In genomic region chr10:91987397-91988037, GRCh38 we compare ENCODE assay signal across 28 cellular contexts.
DNase-seq lines count a peak whose midpoint lies in the region; ATAC-seq and TF ChIP-seq lines count a peak whose summit lies in the region.
"Had no signal": no experiment of that assay in that cellular context is flagged by ENCODE, and none has a peak within 500 bp of the region (broad histone marks: within the 10 kb centered on the region; RNA-seq: fewer than 3 reads in every experiment).

No MANE protein-coding gene starts in this region.

- no peaks in the 10 kb centered on the region for H3K9me2 ChIP-seq in hepatocyte (replicated peaks; ENCODE audit: insufficient read depth)

- no peak overlapping the region for H3K4me2 ChIP-seq in hepatocyte

- H4K20me1 ChIP-seq in hepatocyte (ENCODE audit: insufficient read depth, poor library complexity, severe bottlenecking) = no peaks in the 10 kb centered on the region

- intact Hi-C loops in natural killer cell (cut with micrococcal nuclease) = no loop called here

- WGBS in hepatocyte (ENCODE audit: low lambda C conversion rate, missing lambda C conversion rate) = 80% methylated on average over 4 of the region's 8 CpGs

- H3K9me3 Mint-ChIP-seq in natural killer cell treated with Interleukin-12 subunit alpha and Interleukin-12 subunit beta and Interleukin-15 and Interleukin-18, amount 100 ng/mL, for 72 hours = peaks cover 4% of the 10 kb centered on the region
- H3K9me3 Mint-ChIP-seq in natural killer cell = no peaks in the 10 kb centered on the region
- no peaks in the 10 kb centered on the region for H3K9me3 Mint-ChIP-seq in activated T-helper 17 cell treated with anti-CD3 and anti-CD28 coated beads, Interleukin-2, amount 50 U/mL, for 72 hours
- H3K9me3 Mint-ChIP-seq: naive B cell had no signal

- peaks cover 3% of the 10 kb centered on the region for H3K36me3 ChIP-seq in hepatocyte (replicated peaks; ENCODE audit: insufficient read depth, low read depth)

- H2AFZ ChIP-seq in hepatocyte = no peak overlapping the region
- H2AFZ ChIP-seq: parathyroid adenoma had no signal

- ATAC-seq in natural killer cell treated with Interleukin-12 subunit alpha and Interleukin-12 subunit beta and Interleukin-15 and Interleukin-18, amount 100 ng/mL, for 72 hours = no peak
- ATAC-seq in natural killer cell = no peak
- no peak for ATAC-seq in activated T-helper 17 cell treated with anti-CD3 and anti-CD28 coated beads, Interleukin-2, amount 50 U/mL, for 72 hours (replicated peaks)
- no peak for ATAC-seq in GM19455 (IDR thresholded peaks at IDR 0.05; ENCODE audit: unreplicated experiment)
- ATAC-seq in GM19467 (IDR thresholded peaks at IDR 0.05; ENCODE audit: unreplicated experiment) = no peak
- ATAC-seq: GM12878; HCT116; heart left ventricle; SK-N-SH treated with all-trans-retinoic acid at 6 μM for 48 hours; stimulated activated naive CD8-positive, alpha-beta T cell treated with anti-CD3 and anti-CD28 coated beads, Interleukin-15, amount 100 ng/mL, for 72 hours had no signal

- H3K27me3 Mint-ChIP-seq in natural killer cell treated with Interleukin-12 subunit alpha and Interleukin-12 subunit beta and Interleukin-15 and Interleukin-18, amount 100 ng/mL, for 72 hours = no peaks in the 10 kb centered on the region
- no peaks in the 10 kb centered on the region for H3K27me3 Mint-ChIP-seq in natural killer cell (ENCODE audit: low read depth in 2 of 2)
- H3K27me3 Mint-ChIP-seq in activated T-helper 17 cell treated with anti-CD3 and anti-CD28 coated beads, Interleukin-2, amount 50 U/mL, for 72 hours = no peaks in the 10 kb centered on the region
- H3K27me3 Mint-ChIP-seq: naive B cell; stimulated activated naive CD8-positive, alpha-beta T cell treated with anti-CD3 and anti-CD28 coated beads, Interleukin-15, amount 100 ng/mL, for 72 hours had no signal

- peak overlapping the region; percentile 5 to 7 for H3K27ac Mint-ChIP-seq in natural killer cell treated with Interleukin-12 subunit alpha and Interleukin-12 subunit beta and Interleukin-15 and Interleukin-18, amount 100 ng/mL, for 72 hours
- no peak overlapping the region for H3K27ac Mint-ChIP-seq in natural killer cell
- peak overlapping the region; percentile 5 for H3K27ac Mint-ChIP-seq in activated T-helper 17 cell treated with anti-CD3 and anti-CD28 coated beads, Interleukin-2, amount 50 U/mL, for 72 hours
- H3K27ac Mint-ChIP-seq: T-helper 2 cell treated with Interferon-gamma antibody and Interleukin-4, amounts not matched to agents 5 μg/mL and 100 μg/mL, for 36 hours had no signal

- peaks cover 19 to 44% of the 10 kb centered on the region in 2 donors for H3K4me1 Mint-ChIP-seq in natural killer cell treated with Interleukin-12 subunit alpha and Interleukin-12 subunit beta and Interleukin-15 and Interleukin-18, amount 100 ng/mL, for 72 hours (ENCODE audit: low read depth in 2 of 2)
- peaks cover 12 to 18% of the 10 kb centered on the region in 2 donors for H3K4me1 Mint-ChIP-seq in natural killer cell
- peaks cover 12% of the 10 kb centered on the region for H3K4me1 Mint-ChIP-seq in activated T-helper 17 cell treated with anti-CD3 and anti-CD28 coated beads, Interleukin-2, amount 50 U/mL, for 72 hours

- H3K36me3 Mint-ChIP-seq in natural killer cell treated with Interleukin-12 subunit alpha and Interleukin-12 subunit beta and Interleukin-15 and Interleukin-18, amount 100 ng/mL, for 72 hours = peaks cover 47% of the 10 kb centered on the region
- H3K36me3 Mint-ChIP-seq in natural killer cell = peaks cover 29% of the 10 kb centered on the region
- H3K36me3 Mint-ChIP-seq in activated T-helper 17 cell treated with anti-CD3 and anti-CD28 coated beads, Interleukin-2, amount 50 U/mL, for 72 hours (ENCODE audit: low read depth) = peaks cover 94% of the 10 kb centered on the region

- no peak for DNase-seq in natural killer cell treated with Interleukin-12 subunit alpha and Interleukin-12 subunit beta and Interleukin-15 and Interleukin-18, amount 100 ng/mL, for 72 hours (ENCODE audit: low spot score)
- DNase-seq in natural killer cell (no peak), hepatocyte (ENCODE audit: low spot score) (peak; percentile 22), NCI-H1417 (lab: John Stamatoyannopoulos, UW) (no peak), NCI-H510A treated with DMSO at 0.1 percent for 48 hours (lab: John Stamatoyannopoulos, UW) (no peak)
- DNase-seq: activated CD4-positive, alpha-beta T cell treated with anti-CD3 and anti-CD28 coated beads, Interleukin-2, amount 50 U/mL, for 48 hours; activated gamma-delta T cell treated with Interleukin-2 at 50 U/mL for 16 hours; amygdala; caudate nucleus; dermis blood vessel endothelial cell; heart left ventricle; left cardiac atrium; naive B cell; NCI-H2081; NCI-H345; NCI-H82; stimulated activated naive CD8-positive, alpha-beta T cell treated with anti-CD3 and anti-CD28 coated beads, Interleukin-15, amount 100 ng/mL, for 72 hours; tibial artery; WERI-Rb-1 had no signal

- no peaks in the 10 kb centered on the region for H3K9me3 ChIP-seq in hepatocyte (ENCODE audit: low read depth)
- H3K9me3 ChIP-seq: heart left ventricle, tibial artery had no signal

- H3K4me3 Mint-ChIP-seq in natural killer cell treated with Interleukin-12 subunit alpha and Interleukin-12 subunit beta and Interleukin-15 and Interleukin-18, amount 100 ng/mL, for 72 hours = peak overlapping the region; percentile 1
- H3K4me3 Mint-ChIP-seq in natural killer cell = no peak overlapping the region
- no peak overlapping the region for H3K4me3 Mint-ChIP-seq in activated T-helper 17 cell treated with anti-CD3 and anti-CD28 coated beads, Interleukin-2, amount 50 U/mL, for 72 hours
- H3K4me3 Mint-ChIP-seq: stimulated activated naive CD8-positive, alpha-beta T cell treated with anti-CD3 and anti-CD28 coated beads, Interleukin-15, amount 100 ng/mL, for 72 hours; T-helper 2 cell treated with Interferon-gamma antibody and Interleukin-4, amounts not matched to agents 5 μg/mL and 100 μg/mL, for 36 hours had no signal

- no peaks in the 10 kb centered on the region for H3K79me2 ChIP-seq in hepatocyte
- H3K79me2 ChIP-seq: parathyroid adenoma had no signal

- no peaks in the 10 kb centered on the region for H3K27me3 ChIP-seq in hepatocyte
- H3K27me3 ChIP-seq: heart left ventricle, tibial artery had no signal

- H3K4me3 ChIP-seq in hepatocyte = no peak overlapping the region
- H3K4me3 ChIP-seq: GM12878, heart left ventricle, tibial artery had no signal

- no peaks in the 10 kb centered on the region for H3K4me1 ChIP-seq in hepatocyte (ENCODE audit: insufficient read depth)
- H3K4me1 ChIP-seq: parathyroid adenoma, tibial artery had no signal

- peak overlapping the region; percentile 32 for H3K27ac ChIP-seq in hepatocyte
- H3K27ac ChIP-seq: C4-2B, heart left ventricle, parathyroid adenoma, tibial artery, WERI-Rb-1 had no signal

- TF ChIP-seq CTCF in natural killer cell (IDR thresholded peaks at IDR 0.05) (no peak), hepatocyte (IDR thresholded peaks at IDR 0.05; ENCODE audit: poor library complexity) (no peak)

Comparison
In these comparisons a context has a peak if more than half of its experiments do, and no peak if none do; other contexts are left out.
1. H3K27ac Mint-ChIP-seq: peak in natural killer cell treated with Interleukin-12 subunit alpha and Interleukin-12 subunit beta and Interleukin-15 and Interleukin-18, amount 100 ng/mL, for 72 hours (2 of 2) and activated T-helper 17 cell treated with anti-CD3 and anti-CD28 coated beads, Interleukin-2, amount 50 U/mL, for 72 hours (single experiment); none in natural killer cell (0 of 2).